ENCODE assay signal across 1 cellular context in genomic region chr10:69051303-69051702, GRCh38.
TF ChIP-seq lines count a peak whose summit lies in the region.

No MANE protein-coding gene starts in this region.

TF ChIP-seq in SK-N-SH treated with all-trans-retinoic acid at 6 μM for 48 hours, 23 proteins besides CTCF, POLR2A, EP300 and RAD21 (continued from another document):
- TF ChIP-seq, protein P1, sequence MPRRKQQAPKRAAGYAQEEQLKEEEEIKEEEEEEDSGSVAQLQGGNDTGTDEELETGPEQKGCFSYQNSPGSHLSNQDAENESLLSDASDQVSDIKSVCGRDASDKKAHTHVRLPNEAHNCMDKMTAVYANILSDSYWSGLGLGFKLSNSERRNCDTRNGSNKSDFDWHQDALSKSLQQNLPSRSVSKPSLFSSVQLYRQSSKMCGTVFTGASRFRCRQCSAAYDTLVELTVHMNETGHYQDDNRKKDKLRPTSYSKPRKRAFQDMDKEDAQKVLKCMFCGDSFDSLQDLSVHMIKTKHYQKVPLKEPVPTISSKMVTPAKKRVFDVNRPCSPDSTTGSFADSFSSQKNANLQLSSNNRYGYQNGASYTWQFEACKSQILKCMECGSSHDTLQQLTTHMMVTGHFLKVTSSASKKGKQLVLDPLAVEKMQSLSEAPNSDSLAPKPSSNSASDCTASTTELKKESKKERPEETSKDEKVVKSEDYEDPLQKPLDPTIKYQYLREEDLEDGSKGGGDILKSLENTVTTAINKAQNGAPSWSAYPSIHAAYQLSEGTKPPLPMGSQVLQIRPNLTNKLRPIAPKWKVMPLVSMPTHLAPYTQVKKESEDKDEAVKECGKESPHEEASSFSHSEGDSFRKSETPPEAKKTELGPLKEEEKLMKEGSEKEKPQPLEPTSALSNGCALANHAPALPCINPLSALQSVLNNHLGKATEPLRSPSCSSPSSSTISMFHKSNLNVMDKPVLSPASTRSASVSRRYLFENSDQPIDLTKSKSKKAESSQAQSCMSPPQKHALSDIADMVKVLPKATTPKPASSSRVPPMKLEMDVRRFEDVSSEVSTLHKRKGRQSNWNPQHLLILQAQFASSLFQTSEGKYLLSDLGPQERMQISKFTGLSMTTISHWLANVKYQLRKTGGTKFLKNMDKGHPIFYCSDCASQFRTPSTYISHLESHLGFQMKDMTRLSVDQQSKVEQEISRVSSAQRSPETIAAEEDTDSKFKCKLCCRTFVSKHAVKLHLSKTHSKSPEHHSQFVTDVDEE (CRISPR knock-in tag; IDR thresholded peaks at IDR 0.05) = no peak
- TF ChIP-seq ZFP3 (CRISPR knock-in tag; IDR thresholded peaks at IDR 0.05) (no peak), GLIS3 (CRISPR knock-in tag; IDR thresholded peaks at IDR 0.05) (no peak), CREB5 (CRISPR knock-in tag; IDR thresholded peaks at IDR 0.05; ENCODE audit: low read depth) (no peak), ARNTL (CRISPR knock-in tag; IDR thresholded peaks at IDR 0.05; ENCODE audit: borderline replicate concordance, low read depth) (no peak), BACH2 (CRISPR knock-in tag; IDR thresholded peaks at IDR 0.05; ENCODE audit: borderline replicate concordance) (no peak), OSR1 (CRISPR knock-in tag; IDR thresholded peaks at IDR 0.05) (no peak), CSRNP3 (CRISPR knock-in tag; IDR thresholded peaks at IDR 0.05) (no peak), RARB (CRISPR knock-in tag; IDR thresholded peaks at IDR 0.05) (no peak), TCF4 (CRISPR knock-in tag; IDR thresholded peaks at IDR 0.05; ENCODE audit: borderline replicate concordance) (no peak), ZNF565 (CRISPR knock-in tag; conservative IDR thresholded peaks at IDR 0.05; ENCODE audit: low read depth) (no peak)
